In the genomic region with DNA sequence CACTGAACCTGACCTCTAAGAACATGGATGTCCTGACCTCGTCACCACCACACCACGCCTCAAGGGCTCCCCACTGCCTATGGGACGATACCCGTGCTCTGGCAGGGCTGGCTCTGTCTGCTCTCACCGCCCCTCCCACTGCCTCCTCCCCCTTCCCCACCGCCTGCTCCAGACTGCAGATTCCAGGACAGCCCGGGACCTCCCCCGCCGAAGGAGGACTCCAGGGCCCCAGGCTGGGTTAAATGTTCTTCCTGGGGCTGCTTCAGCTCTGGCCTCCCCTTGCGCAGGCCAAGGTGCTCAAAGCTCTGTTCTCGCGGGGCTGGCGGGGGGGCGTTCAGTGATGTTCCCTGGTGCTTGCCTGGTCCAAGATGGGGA, we compare ENCODE assay signal across 1 cellular context.
TF ChIP-seq lines count a peak whose summit lies in the region.

No MANE protein-coding gene starts in this region.

TF ChIP-seq in GM12891, 5 proteins besides CTCF, POLR2A, EP300 and RAD21:
- TF ChIP-seq TAF1 (IDR thresholded peaks at IDR 0.05; ENCODE audit: low read depth, low read length) (no peak), POLR2AphosphoS5 (IDR thresholded peaks at IDR 0.05; ENCODE audit: low read depth, low read length) (no peak), PAX5 (IDR thresholded peaks at IDR 0.05; ENCODE audit: insufficient read depth, low read length, severe bottlenecking) (no peak), POU2F2 (IDR thresholded peaks at IDR 0.05; ENCODE audit: low read depth, low read length) (no peak), SPI1 (IDR thresholded peaks at IDR 0.05; ENCODE audit: low read depth, low read length) (no peak)
